In the genomic region with DNA sequence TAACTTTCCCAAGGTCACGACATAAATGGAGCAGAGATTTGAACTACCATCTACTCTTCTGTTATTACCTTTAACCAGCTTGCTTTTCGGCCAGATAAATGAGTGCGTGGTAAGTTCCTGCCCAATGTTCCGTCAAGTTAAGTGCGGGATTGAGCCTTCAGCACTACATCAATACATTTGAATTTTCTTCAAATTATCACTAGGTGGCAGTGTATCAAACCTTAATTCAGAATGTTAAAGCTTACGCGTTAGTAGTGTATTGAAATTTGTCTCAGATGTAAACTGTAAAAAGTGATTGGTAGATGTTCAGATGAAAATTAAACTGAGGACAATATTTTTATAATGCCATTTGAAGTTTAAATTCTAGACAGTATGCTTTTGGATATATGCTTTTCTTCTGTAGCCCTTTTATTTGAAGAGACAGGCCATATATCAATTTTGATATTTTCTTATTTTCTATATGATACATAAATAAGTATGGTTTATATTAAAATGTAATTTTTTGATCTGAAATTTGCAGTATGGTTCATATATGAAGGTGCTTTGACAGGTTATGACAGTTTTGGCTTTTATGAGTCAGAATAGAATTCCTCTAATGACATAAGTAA, we compare ENCODE assay signal across 7 cellular contexts.
DNase-seq lines count a peak whose midpoint lies in the region; ATAC-seq and TF ChIP-seq lines count a peak whose summit lies in the region.

No MANE protein-coding gene starts in this region.

- intact Hi-C loops in body of pancreas (cut with DNase I) = no loop called here
- intact Hi-C loops in left lung (cut with DNase I) = no loop called here

- H3K4me1 ChIP-seq in body of pancreas = no peaks in the 10 kb centered on the region
- no peaks in the 10 kb centered on the region for H3K4me1 ChIP-seq in left lung

- TF ChIP-seq CTCF in GM12875 (IDR thresholded peaks at IDR 0.05; ENCODE audit: borderline replicate concordance, insufficient read depth, low read depth, low read length) (peak; percentile 37; the same call in 1 of the 2 replicates), body of pancreas (IDR thresholded peaks at IDR 0.05) (peak in 6 of 7 experiments; percentile 40 to 58 (median 50)), left lung (IDR thresholded peaks at IDR 0.05) (peak; percentile 28 to 34)

- WGBS in body of pancreas, 2 donors = 2% methylated on average over 7 of the region's 7 CpGs

- TF ChIP-seq POLR2A in body of pancreas (IDR thresholded peaks at IDR 0.05) = no peak

- H3K27me3 ChIP-seq in body of pancreas (no peaks in the 10 kb centered on the region), left lung (no peaks in the 10 kb centered on the region)

- H3K4me3 ChIP-seq in GM12875 (ENCODE audit: low read depth, low read length) (no peak overlapping the region), body of pancreas (no peak overlapping the region), left lung (no peak overlapping the region)

- ATAC-seq in HG02763 (IDR thresholded peaks at IDR 0.05; ENCODE audit: unreplicated experiment) (peak; percentile 64), body of pancreas (peak; percentile 66), left lung (peak; percentile 77), GM21825 (IDR thresholded peaks at IDR 0.05; ENCODE audit: unreplicated experiment) (no peak), HG02642 (IDR thresholded peaks at IDR 0.05; ENCODE audit: poor library complexity, unreplicated experiment) (no peak)

- H3K9me3 ChIP-seq in body of pancreas (no peaks in the 10 kb centered on the region), left lung (no peaks in the 10 kb centered on the region)

- peak; percentile 52 for DNase-seq in NCI-H2196 (lab: John Stamatoyannopoulos, UW; ENCODE audit: unreplicated experiment)
- no peak for DNase-seq in body of pancreas
- DNase-seq in left lung = no peak

- H3K27ac ChIP-seq in body of pancreas = no peak overlapping the region
- no peak overlapping the region for H3K27ac ChIP-seq in left lung

- H3K36me3 ChIP-seq in body of pancreas (replicated peaks in 1 of 2; ENCODE audit: insufficient read depth in 1 of 2, low read depth in 2 of 2) = no peaks in the 10 kb centered on the region
- H3K36me3 ChIP-seq in left lung = no peaks in the 10 kb centered on the region

Comparison
In these comparisons a context has a peak if more than half of its experiments do, and no peak if none do; other contexts are left out.
1. ATAC-seq: peak in HG02763 (single experiment), body of pancreas (single experiment) and left lung (single experiment); none in GM21825 (single experiment) and HG02642 (single experiment).
2. Peak in every context shown above with its lines, with median percentiles within 50 percentile points of each other: CTCF ChIP-seq.